In genomic region chr17:75504347-75505151, GRCh38 we compare ENCODE assay signal across 9 cellular contexts. TPM values are rescaled to one million over a fixed set of nuclear protein-coding genes. Genes with fewer than 3 reads are reported as not detected.
DNase-seq lines count a peak whose midpoint lies in the region; ATAC-seq lines count a peak whose summit lies in the region.
"Had no signal": no experiment of that assay in that cellular context is flagged by ENCODE, and none has a peak within 500 bp of the region (broad histone marks: within the 10 kb centered on the region; RNA-seq: fewer than 3 reads in every experiment).

No MANE protein-coding gene starts in this region.

- ATAC-seq in GM21619 (IDR thresholded peaks at IDR 0.05; ENCODE audit: unreplicated experiment) (no peak), HG02798 (IDR thresholded peaks at IDR 0.05; ENCODE audit: poor library complexity, unreplicated experiment) (no peak)

- DNase-seq in GDM1 (lab: John Stamatoyannopoulos, UW) (peak; percentile 18), MG63 (peak; percentile 37), germinal center (ENCODE audit: low spot score) (peak; percentile 65), hippocampal formation (lab: John Stamatoyannopoulos, UW) (no peak)
- DNase-seq in activated CD8-positive, alpha-beta memory T cell treated with anti-CD3 and anti-CD28 coated beads, Interleukin-2, amount 50 U/mL, for 4 hours: peak; percentile 45
- DNase-seq in stimulated activated CD8-positive, alpha-beta memory T cell treated with anti-CD3 and anti-CD28 coated beads, Interleukin-2, amount 100 ng/mL, for 1 hour (ENCODE audit: low read depth in 2 of 2): peak; percentile 11 to 18

- no peaks in the 10 kb centered on the region for H3K9me3 ChIP-seq in MG63

- no peaks in the 10 kb centered on the region for H3K27me3 ChIP-seq in MG63

- no peak overlapping the region for H3K4me3 ChIP-seq in MG63
- H3K4me3 ChIP-seq: SK-N-MC had no signal

- H3K36me3 ChIP-seq in MG63: peaks cover 69% of the 10 kb centered on the region

RNA-seq across cellular contexts. Expression of gene CASKIN2, which starts 10.8 kb away (rescaled TPM):
- 3.9 and 7.8 TPM in 2 replicates for total RNA-seq in MG63 (2014; rRNA removed; shearing (Covaris generic); ENCODE audit: low replicate concordance)

RNA-seq across cellular contexts. Expression of gene TSEN54, which starts 11.8 kb away (rescaled TPM):
- 34.6 and 83.8 TPM in 2 replicates for total RNA-seq in MG63 (2014; rRNA removed; shearing (Covaris generic); ENCODE audit: low replicate concordance)

RNA-seq across cellular contexts. Expression of gene LLGL2, which starts 20.9 kb away (rescaled TPM):
- 0.39 and 3.9 TPM in 2 replicates for total RNA-seq in MG63 (2014; rRNA removed; shearing (Covaris generic); ENCODE audit: low replicate concordance)

RNA-seq across cellular contexts. Expression of gene TMEM94, which starts 48.1 kb away (rescaled TPM):
- total RNA-seq in MG63 (2014; rRNA removed; shearing (Covaris generic); ENCODE audit: low replicate concordance): 10.7 and 12.5 TPM in 2 replicates

Comparison
In these comparisons a context has a peak if more than half of its experiments do, and no peak if none do; other contexts are left out.
1. DNase-seq: peak in GDM1 (single experiment), MG63 (single experiment), activated CD8-positive, alpha-beta memory T cell treated with anti-CD3 and anti-CD28 coated beads, Interleukin-2, amount 50 U/mL, for 4 hours (single experiment), germinal center (single experiment) and stimulated activated CD8-positive, alpha-beta memory T cell treated with anti-CD3 and anti-CD28 coated beads, Interleukin-2, amount 100 ng/mL, for 1 hour (2 of 2); none in hippocampal formation (0 of 2).